Comparison of ENCODE assay signal across 1 cellular context in the genomic region with DNA sequence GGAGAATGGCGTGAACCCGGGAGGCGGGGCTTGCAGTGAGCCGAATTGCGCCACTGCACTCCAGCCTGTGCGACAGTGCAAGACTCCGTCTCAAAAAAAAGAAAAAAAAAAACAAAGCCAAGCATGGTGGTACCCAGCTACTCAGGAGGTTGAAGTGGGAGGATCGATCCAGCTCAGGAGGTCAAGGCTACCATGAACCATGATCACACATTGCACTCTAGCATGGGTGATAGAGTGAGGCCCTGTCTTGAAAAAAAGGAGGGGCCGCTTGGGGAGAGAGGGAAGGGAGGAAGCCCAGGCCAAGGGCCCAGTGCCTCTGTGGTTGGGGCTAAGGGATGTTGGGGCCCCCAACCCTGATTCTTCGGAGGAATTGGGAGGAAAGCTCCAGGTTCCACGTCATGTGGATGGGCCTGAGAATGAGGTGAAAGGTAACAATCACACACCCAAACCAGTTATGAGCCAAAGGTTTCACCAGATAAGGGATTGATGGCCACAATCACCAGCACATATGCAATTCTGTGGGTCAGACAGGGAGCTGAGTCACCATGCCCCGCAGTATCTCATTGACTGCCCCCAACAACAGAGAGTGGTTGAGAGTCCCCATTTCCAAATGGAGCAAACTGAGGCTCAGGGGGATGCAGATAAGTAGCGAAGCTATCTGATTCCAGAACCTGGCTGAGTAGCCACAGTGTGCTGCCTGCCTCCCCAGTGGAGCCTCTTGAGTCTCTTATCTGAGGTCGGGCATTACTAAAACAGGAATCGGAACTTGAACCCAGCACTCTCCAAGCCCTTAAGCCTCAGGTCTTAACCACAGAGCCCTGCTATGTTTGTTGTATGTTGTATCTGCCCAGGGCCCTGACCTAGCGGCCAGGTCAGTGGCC.
TF ChIP-seq lines count a peak whose summit lies in the region.

No MANE protein-coding gene starts in this region.

TF ChIP-seq in HepG2, 621 proteins besides CTCF, POLR2A, EP300 and RAD21 (continued from another document and continues in another):
- no peak for TF ChIP-seq HNF1A (IDR thresholded peaks at IDR 0.05; ENCODE audit: low read depth)
- TF ChIP-seq HNF1A (CRISPR knock-in tag; IDR thresholded peaks at IDR 0.05; ENCODE audit: borderline replicate concordance), result no peak
- TF ChIP-seq SOX6 (IDR thresholded peaks at IDR 0.05), result no peak
- no peak; the same call in 1 of the 2 replicates for TF ChIP-seq SOX6 (CRISPR knock-in tag; IDR thresholded peaks at IDR 0.05)
- 0 out of 2 replicates have a peak, but pooled peaks have one; percentile 43 for TF ChIP-seq ZBTB43 (CRISPR knock-in tag; conservative IDR thresholded peaks at IDR 0.05)
- TF ChIP-seq IKZF5 (CRISPR knock-in tag; IDR thresholded peaks at IDR 0.05), result no peak; the same call in 1 of the 2 replicates
- TF ChIP-seq ZBTB8A (CRISPR knock-in tag; IDR thresholded peaks at IDR 0.05; ENCODE audit: borderline replicate concordance, low read depth), result no peak
- TF ChIP-seq, protein P1, sequence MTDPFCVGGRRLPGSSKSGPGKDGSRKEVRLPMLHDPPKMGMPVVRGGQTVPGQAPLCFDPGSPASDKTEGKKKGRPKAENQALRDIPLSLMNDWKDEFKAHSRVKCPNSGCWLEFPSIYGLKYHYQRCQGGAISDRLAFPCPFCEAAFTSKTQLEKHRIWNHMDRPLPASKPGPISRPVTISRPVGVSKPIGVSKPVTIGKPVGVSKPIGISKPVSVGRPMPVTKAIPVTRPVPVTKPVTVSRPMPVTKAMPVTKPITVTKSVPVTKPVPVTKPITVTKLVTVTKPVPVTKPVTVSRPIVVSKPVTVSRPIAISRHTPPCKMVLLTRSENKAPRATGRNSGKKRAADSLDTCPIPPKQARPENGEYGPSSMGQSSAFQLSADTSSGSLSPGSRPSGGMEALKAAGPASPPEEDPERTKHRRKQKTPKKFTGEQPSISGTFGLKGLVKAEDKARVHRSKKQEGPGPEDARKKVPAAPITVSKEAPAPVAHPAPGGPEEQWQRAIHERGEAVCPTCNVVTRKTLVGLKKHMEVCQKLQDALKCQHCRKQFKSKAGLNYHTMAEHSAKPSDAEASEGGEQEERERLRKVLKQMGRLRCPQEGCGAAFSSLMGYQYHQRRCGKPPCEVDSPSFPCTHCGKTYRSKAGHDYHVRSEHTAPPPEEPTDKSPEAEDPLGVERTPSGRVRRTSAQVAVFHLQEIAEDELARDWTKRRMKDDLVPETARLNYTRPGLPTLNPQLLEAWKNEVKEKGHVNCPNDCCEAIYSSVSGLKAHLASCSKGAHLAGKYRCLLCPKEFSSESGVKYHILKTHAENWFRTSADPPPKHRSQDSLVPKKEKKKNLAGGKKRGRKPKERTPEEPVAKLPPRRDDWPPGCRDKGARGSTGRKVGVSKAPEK (CRISPR knock-in tag; IDR thresholded peaks at IDR 0.05; ENCODE audit: borderline replicate concordance), result no peak
- TF ChIP-seq ZNF639 (CRISPR knock-in tag; conservative IDR thresholded peaks at IDR 0.05), result no peak
- TF ChIP-seq NR1H2 (CRISPR knock-in tag; IDR thresholded peaks at IDR 0.05; ENCODE audit: borderline replicate concordance, low read depth), result no peak
- TF ChIP-seq SOX5 (CRISPR knock-in tag; IDR thresholded peaks at IDR 0.05; ENCODE audit: borderline replicate concordance), result no peak
- TF ChIP-seq ZBTB7A (CRISPR knock-in tag; IDR thresholded peaks at IDR 0.05), result no peak
- no peak for TF ChIP-seq BCLAF1 (IDR thresholded peaks at IDR 0.05)
- no peak for TF ChIP-seq ZMAT5 (CRISPR knock-in tag; IDR thresholded peaks at IDR 0.05; ENCODE audit: borderline replicate concordance, low read depth)
- no peak for TF ChIP-seq E2F1 (CRISPR knock-in tag; IDR thresholded peaks at IDR 0.05)
- TF ChIP-seq SP5 (CRISPR knock-in tag; IDR thresholded peaks at IDR 0.05; ENCODE audit: borderline replicate concordance, low read depth), result peak; percentile 32; the same call in 1 of the 2 replicates
- TF ChIP-seq ZNF619 (CRISPR knock-in tag; IDR thresholded peaks at IDR 0.05), result no peak
- TF ChIP-seq CC2D1A (CRISPR knock-in tag; IDR thresholded peaks at IDR 0.05), result no peak
- TF ChIP-seq ZFX (CRISPR knock-in tag; IDR thresholded peaks at IDR 0.05; ENCODE audit: low read depth), result 0 out of 2 replicates have a peak, but pooled peaks have one; percentile 4
- TF ChIP-seq KLF16 (CRISPR knock-in tag; IDR thresholded peaks at IDR 0.05), result peak in 1 of 2 experiments; percentile 33; a peak in 1 of 4 replicates
- TF ChIP-seq, protein P2, sequence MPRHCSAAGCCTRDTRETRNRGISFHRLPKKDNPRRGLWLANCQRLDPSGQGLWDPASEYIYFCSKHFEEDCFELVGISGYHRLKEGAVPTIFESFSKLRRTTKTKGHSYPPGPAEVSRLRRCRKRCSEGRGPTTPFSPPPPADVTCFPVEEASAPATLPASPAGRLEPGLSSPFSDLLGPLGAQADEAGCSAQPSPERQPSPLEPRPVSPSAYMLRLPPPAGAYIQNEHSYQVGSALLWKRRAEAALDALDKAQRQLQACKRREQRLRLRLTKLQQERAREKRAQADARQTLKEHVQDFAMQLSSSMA (CRISPR knock-in tag; IDR thresholded peaks at IDR 0.05), result no peak
- TF ChIP-seq SRSF1 (optimal IDR thresholded peaks at IDR 0.05; ENCODE audit: low read depth, low read length), result no peak
- TF ChIP-seq, protein P3, sequence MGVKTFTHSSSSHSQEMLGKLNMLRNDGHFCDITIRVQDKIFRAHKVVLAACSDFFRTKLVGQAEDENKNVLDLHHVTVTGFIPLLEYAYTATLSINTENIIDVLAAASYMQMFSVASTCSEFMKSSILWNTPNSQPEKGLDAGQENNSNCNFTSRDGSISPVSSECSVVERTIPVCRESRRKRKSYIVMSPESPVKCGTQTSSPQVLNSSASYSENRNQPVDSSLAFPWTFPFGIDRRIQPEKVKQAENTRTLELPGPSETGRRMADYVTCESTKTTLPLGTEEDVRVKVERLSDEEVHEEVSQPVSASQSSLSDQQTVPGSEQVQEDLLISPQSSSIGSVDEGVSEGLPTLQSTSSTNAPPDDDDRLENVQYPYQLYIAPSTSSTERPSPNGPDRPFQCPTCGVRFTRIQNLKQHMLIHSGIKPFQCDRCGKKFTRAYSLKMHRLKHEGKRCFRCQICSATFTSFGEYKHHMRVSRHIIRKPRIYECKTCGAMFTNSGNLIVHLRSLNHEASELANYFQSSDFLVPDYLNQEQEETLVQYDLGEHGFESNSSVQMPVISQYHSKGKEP (CRISPR knock-in tag; IDR thresholded peaks at IDR 0.05), result no peak
- TF ChIP-seq, protein P4, sequence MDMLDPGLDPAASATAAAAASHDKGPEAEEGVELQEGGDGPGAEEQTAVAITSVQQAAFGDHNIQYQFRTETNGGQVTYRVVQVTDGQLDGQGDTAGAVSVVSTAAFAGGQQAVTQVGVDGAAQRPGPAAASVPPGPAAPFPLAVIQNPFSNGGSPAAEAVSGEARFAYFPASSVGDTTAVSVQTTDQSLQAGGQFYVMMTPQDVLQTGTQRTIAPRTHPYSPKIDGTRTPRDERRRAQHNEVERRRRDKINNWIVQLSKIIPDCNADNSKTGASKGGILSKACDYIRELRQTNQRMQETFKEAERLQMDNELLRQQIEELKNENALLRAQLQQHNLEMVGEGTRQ (IDR thresholded peaks at IDR 0.05; ENCODE audit: low read depth, low read length), result no peak
- TF ChIP-seq, protein P4 (CRISPR knock-in tag; IDR thresholded peaks at IDR 0.05; ENCODE audit: borderline replicate concordance), result no peak
- TF ChIP-seq ZFP37 (CRISPR knock-in tag; IDR thresholded peaks at IDR 0.05; ENCODE audit: borderline replicate concordance), result no peak
- 0 out of 2 replicates have a peak, but pooled peaks have one; percentile 61 for TF ChIP-seq PLSCR1 (CRISPR knock-in tag; IDR thresholded peaks at IDR 0.05; ENCODE audit: borderline replicate concordance)
